8 cellular contexts compared by ENCODE assay signal in the genomic region with DNA sequence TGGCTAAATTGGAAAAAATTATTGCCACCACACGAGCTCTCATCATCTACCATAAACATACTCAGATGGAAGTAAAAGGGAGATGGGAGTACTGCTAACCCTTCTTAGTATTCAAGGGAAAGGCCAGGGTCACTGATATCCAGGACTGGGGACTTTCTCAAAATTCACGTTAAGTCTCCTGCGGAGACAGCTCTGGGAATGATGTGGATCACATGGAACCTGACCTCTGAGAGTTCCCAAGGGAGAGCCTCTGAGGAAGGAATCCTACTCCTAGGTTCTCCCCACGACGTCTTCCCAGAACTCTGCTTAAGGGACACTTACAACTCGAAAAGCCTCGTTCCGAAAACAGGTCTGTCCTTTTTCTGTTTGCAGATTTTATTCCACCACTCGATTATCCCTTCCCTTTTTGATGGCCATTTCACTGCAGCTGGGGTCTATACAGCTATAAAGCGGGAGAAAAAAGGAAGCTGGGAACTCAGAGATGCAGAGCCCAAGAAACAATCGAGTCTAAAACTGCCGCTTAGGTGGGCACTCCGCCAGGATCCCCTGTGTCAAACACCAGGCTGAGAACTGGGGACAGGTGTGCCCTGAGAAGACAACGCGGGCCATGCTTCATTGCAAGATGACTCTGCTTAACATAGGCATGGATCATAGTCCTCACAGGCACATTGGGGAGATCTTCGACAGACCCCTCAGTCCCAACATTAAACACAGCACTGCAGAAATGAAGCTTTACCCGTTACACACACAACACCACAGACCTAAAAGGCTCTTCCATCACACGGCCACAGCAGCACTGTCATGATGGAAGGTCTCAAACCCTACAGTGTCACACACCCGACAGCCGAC. TPM values are rescaled to one million over a fixed set of nuclear protein-coding genes. Genes with fewer than 3 reads are reported as not detected.
A peak's percentile ranks its signal among the peaks of the same experiment; 100 is the strongest.
DNase-seq lines count a peak whose midpoint lies in the region; ATAC-seq and TF ChIP-seq lines count a peak whose summit lies in the region.

No MANE protein-coding gene starts in this region.

- H3K4me1 ChIP-seq in HCT116 (ENCODE audit: control insufficient read depth in 1 of 2, insufficient read depth in 2 of 2, low read length in 2 of 2) (peaks cover 0 to 13% of the 10 kb centered on the region in 2 experiments; a peak in 1 of 4 replicates), SJSA1 (replicated peaks) (no peaks in the 10 kb centered on the region), esophagus muscularis mucosa (peaks cover 14 to 28% (median 21%) of the 10 kb centered on the region in 4 donors)

- H3K9me3 Mint-ChIP-seq in CD4-positive, alpha-beta T cell = peaks cover 5% of the 10 kb centered on the region
- peaks cover 0 to 2% of the 10 kb centered on the region in 2 donors for H3K9me3 Mint-ChIP-seq in natural killer cell

- no peaks in the 10 kb centered on the region for H3K27me3 Mint-ChIP-seq in CD4-positive, alpha-beta T cell
- H3K27me3 Mint-ChIP-seq in natural killer cell (ENCODE audit: low read depth in 2 of 2) = no peaks in the 10 kb centered on the region

- peak overlapping the region; percentile 72 for H3K4me2 ChIP-seq in HCT116 (ENCODE audit: low read length)

- H3K4me3 Mint-ChIP-seq in CD4-positive, alpha-beta T cell = peak overlapping the region; percentile 99
- peak overlapping the region; percentile 98 for H3K4me3 Mint-ChIP-seq in natural killer cell

- TSS peak; percentile 63 for BruUV-seq in HCT116 (replicated peaks; lab: Mats Ljungman, UMichigan)

- RAD21 ChIA-PET in HCT116 (lab: Charles Lee; ENCODE audit: low non-redundant PET in 1 of 2, low total read pairs in 2 of 2, uncharacterized antibody in 2 of 2, unreplicated experiment in 2 of 2) = no interaction called here

- POLR2A ChIA-PET in CD4-positive, alpha-beta T cell (lab: Charles Lee) = interaction anchor here (0.6 to 3.5 kb wide), 6 partner anchors 19 to 164 kb away, joined by 4 to 20 read pairs (median 6); a partner anchor contains a TSS
- POLR2A ChIA-PET in HCT116 (lab: Charles Lee) = no interaction called here

- no peaks in the 10 kb centered on the region for H4K20me1 ChIP-seq in HCT116 (ENCODE audit: insufficient read depth)

- peaks cover 40% of the 10 kb centered on the region for H3K4me1 Mint-ChIP-seq in CD4-positive, alpha-beta T cell (ENCODE audit: low read depth)
- H3K4me1 Mint-ChIP-seq in natural killer cell = peaks cover 28 to 39% of the 10 kb centered on the region in 2 donors

- ATAC-seq in CD4-positive, alpha-beta T cell (ENCODE audit: poor library complexity) = no peak
- ATAC-seq in HCT116 (no peak), natural killer cell (peak in 2 of 3 donors; percentile 23 to 33)

- no peak overlapping the region for H2AFZ ChIP-seq in HCT116 (ENCODE audit: low read depth, low read length, poor library complexity, severe bottlenecking)

- peak overlapping the region; percentile 97 for H3K27ac Mint-ChIP-seq in CD4-positive, alpha-beta T cell
- peak overlapping the region; percentile 93 to 99 for H3K27ac Mint-ChIP-seq in natural killer cell

- CTCF ChIA-PET in CD4-positive, alpha-beta T cell (lab: Charles Lee) = no interaction called here
- CTCF ChIA-PET in HCT116 (lab: Charles Lee) = no interaction called here

- no peak for TF ChIP-seq EP300 in esophagus muscularis mucosa (IDR thresholded peaks at IDR 0.05)

- peaks cover 33% of the 10 kb centered on the region for H3K79me2 ChIP-seq in HCT116 (ENCODE audit: insufficient read depth, low read length)

- WGBS in esophagus muscularis mucosa = 12% methylated on average over 19 of the region's 20 CpGs

- TF ChIP-seq CTCF in CD4-positive, alpha-beta T cell (IDR thresholded peaks at IDR 0.05) = no peak
- TF ChIP-seq CTCF in HCT116 (IDR thresholded peaks at IDR 0.05 in 2 of 3, conservative IDR thresholded peaks at IDR 0.05 in 1 of 3; ENCODE audit: borderline replicate concordance in 1 of 3, insufficient read depth in 1 of 3, low read depth in 2 of 3, low read length in 2 of 3) (no peak), esophagus muscularis mucosa (IDR thresholded peaks at IDR 0.05) (no peak), natural killer cell (IDR thresholded peaks at IDR 0.05) (no peak)

- no peaks in the 10 kb centered on the region for H3K27me3 ChIP-seq in CD4-positive, alpha-beta T cell (ENCODE audit: control insufficient read depth, insufficient read depth, low read length)
- H3K27me3 ChIP-seq in HCT116 (ENCODE audit: insufficient read depth, low read length) (no peaks in the 10 kb centered on the region), SJSA1 (replicated peaks) (no peaks in the 10 kb centered on the region), esophagus muscularis mucosa (no peaks in the 10 kb centered on the region)

- TF ChIP-seq RAD21 in HCT116 (IDR thresholded peaks at IDR 0.05; ENCODE audit: low read depth) = no peak

- TF ChIP-seq POLR2A in HCT116 (IDR thresholded peaks at IDR 0.05; ENCODE audit: borderline replicate concordance, extremely low read depth, insufficient read depth, insufficient read length) = no peak
- no peak for TF ChIP-seq POLR2A in esophagus muscularis mucosa (IDR thresholded peaks at IDR 0.05; ENCODE audit: low read depth)

- peaks cover 17% of the 10 kb centered on the region for H3K9me3 ChIP-seq in CD4-positive, alpha-beta T cell (ENCODE audit: control insufficient read depth, low read length)
- H3K9me3 ChIP-seq in HCT116 (ENCODE audit: control insufficient read depth in 1 of 2, insufficient read depth in 1 of 2, low read depth in 1 of 2, low read length in 2 of 2) = peaks cover 0 to 4% of the 10 kb centered on the region in 2 experiments; a peak in 1 of 4 replicates
- H3K9me3 ChIP-seq in SJSA1 (replicated peaks) = peaks cover 13% of the 10 kb centered on the region
- peaks cover 0 to 8% (median 2%) of the 10 kb centered on the region in 4 donors for H3K9me3 ChIP-seq in esophagus muscularis mucosa

- peak overlapping the region; percentile 88 to 90 for H3K4me3 ChIP-seq in HCT116 (replicated peaks in 1 of 2; ENCODE audit: low read depth in 1 of 2, low read length in 2 of 2)
- H3K4me3 ChIP-seq in SJSA1 = peak overlapping the region; percentile 71
- peak overlapping the region; percentile 79 to 90 (median 80) for H3K4me3 ChIP-seq in esophagus muscularis mucosa

- H3K9me2 ChIP-seq in HCT116 (ENCODE audit: insufficient read depth) = no peaks in the 10 kb centered on the region

- H3K27ac ChIP-seq in CD4-positive, alpha-beta T cell (ENCODE audit: low read depth, low read length) = peak overlapping the region; percentile 56
- H3K27ac ChIP-seq in HCT116 (ENCODE audit: low read depth, low read length) (peak overlapping the region; percentile 29; the same call in 1 of the 2 replicates), SJSA1 (no peak overlapping the region), esophagus muscularis mucosa (replicated peaks in 1 of 4) (peak overlapping the region; percentile 74 to 82 (median 79))

- H3K36me3 ChIP-seq in HCT116 (ENCODE audit: control insufficient read depth in 1 of 2, insufficient read depth in 2 of 2, low read length in 2 of 2) (peaks cover 14 to 21% of the 10 kb centered on the region in 2 experiments; a peak in 3 of 4 replicates), SJSA1 (peaks cover 10% of the 10 kb centered on the region), esophagus muscularis mucosa (peaks cover 6 to 43% (median 32%) of the 10 kb centered on the region in 4 donors)

- intact Hi-C loops in CD4-positive, alpha-beta T cell (cut with DNase I, micrococcal nuclease) = loop anchor here (1.0 to 10.0 kb wide), 16 partner anchors 20 to 1220 kb away; a partner anchor contains a TSS
- intact Hi-C loops in HCT116 (cut with micrococcal nuclease) (loop anchor here (5.0 to 10.0 kb wide), 2 partner anchors 449 to 472 kb away; a partner anchor contains a TSS), esophagus muscularis mucosa (cut with DNase I) (loop anchor here (10.0 kb wide), 1 partner anchor 168 kb away; a partner anchor contains a TSS), natural killer cell (cut with micrococcal nuclease) (loop anchor here (2.0 to 10.0 kb wide), 5 partner anchors 20 to 312 kb away; a partner anchor contains a TSS), posterior vena cava (cut with DNase I) (no loop called here)

- H3K36me3 Mint-ChIP-seq in CD4-positive, alpha-beta T cell (ENCODE audit: low read depth) = peaks cover 91% of the 10 kb centered on the region
- peaks cover 20% of the 10 kb centered on the region for H3K36me3 Mint-ChIP-seq in natural killer cell

- H3K9ac ChIP-seq in HCT116 (ENCODE audit: low read length) = peak overlapping the region; percentile 81

- DNase-seq in CD4-positive, alpha-beta T cell = no peak
- DNase-seq in HCT116 (ENCODE audit: low read depth, low spot score) (no peak), SJSA1 (ENCODE audit: low read depth in 1 of 2, low spot score in 2 of 2) (no peak), esophagus muscularis mucosa (ENCODE audit: extremely low spot score) (no peak), natural killer cell (no peak), posterior vena cava (ENCODE audit: low spot score) (no peak), occipital lobe (lab: John Stamatoyannopoulos, UW) (no peak), SKM-1 treated with dmso at 0.1 percent for 144 hours (lab: John Stamatoyannopoulos, UW; ENCODE audit: unreplicated experiment) (no peak)

TF ChIP-seq in HCT116, 20 proteins besides CTCF, POLR2A, EP300 and RAD21 (continues in another document):
- TF ChIP-seq EZH2phosphoT487 (IDR thresholded peaks at IDR 0.05; ENCODE audit: borderline replicate concordance) = no peak
- no peak for TF ChIP-seq FOSL1 (IDR thresholded peaks at IDR 0.05; ENCODE audit: low read depth)
- no peak for TF ChIP-seq JUND (IDR thresholded peaks at IDR 0.05)
- TF ChIP-seq, protein P1, sequence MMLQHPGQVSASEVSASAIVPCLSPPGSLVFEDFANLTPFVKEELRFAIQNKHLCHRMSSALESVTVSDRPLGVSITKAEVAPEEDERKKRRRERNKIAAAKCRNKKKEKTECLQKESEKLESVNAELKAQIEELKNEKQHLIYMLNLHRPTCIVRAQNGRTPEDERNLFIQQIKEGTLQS (IDR thresholded peaks at IDR 0.05) = no peak

RNA-seq across cellular contexts. Expression of a gene that starts 0.8 kb away (rescaled TPM):
- total RNA-seq in CD4-positive, alpha-beta T cell = 1 to 10 TPM; 7.3 to 7.6 TPM
- total RNA-seq in HCT116 (2021; ENCODE audit: unreplicated experiment) = 5.6 TPM
- polyA plus RNA-seq in HCT116 (2012) = 2.8 and 3.2 TPM in 2 replicates
- 1.5 and 3.4 TPM in 2 replicates for total RNA-seq in SJSA1 (2014; rRNA removed; shearing (Covaris generic))
- 1 to 10 TPM; 5.5 to 9.1 (median 6.9) TPM for total RNA-seq in esophagus muscularis mucosa
- total RNA-seq in natural killer cell = 10 to 100 TPM in 2 of 3 donors, 1 to 10 TPM in 1; 5.6 to 11.8 (median 10.5) TPM
- 1 to 10 TPM; 5.5 to 7.8 TPM for total RNA-seq in posterior vena cava
- total RNA-seq in occipital lobe = 19.2 TPM

RNA-seq across cellular contexts. Expression of a gene that starts 20.0 kb away (rescaled TPM):
- total RNA-seq in CD4-positive, alpha-beta T cell = 10 to 100 TPM; 13.3 to 15.9 TPM
- total RNA-seq in HCT116 (2021; ENCODE audit: unreplicated experiment) = 0.34 TPM
- polyA plus RNA-seq in HCT116 (2012) = 0.21 and 0.22 TPM in 2 replicates
- 3.1 and 11.2 TPM in 2 replicates for total RNA-seq in SJSA1 (2014; rRNA removed; shearing (Covaris generic))
- 10 to 100 TPM in 3 of 4 donors, 1 to 10 TPM in 1; 6.3 to 14.2 (median 10.5) TPM for total RNA-seq in esophagus muscularis mucosa
- 10 to 100 TPM; 10.3 to 22.3 (median 14.2) TPM for total RNA-seq in natural killer cell
- 1 to 10 TPM; 7.3 to 9.7 TPM for total RNA-seq in posterior vena cava
- 45.9 TPM for total RNA-seq in occipital lobe

Comparison
In these comparisons a context has a peak if more than half of its experiments do, and no peak if none do; other contexts are left out.
1. ATAC-seq: peak in natural killer cell (2 of 3); none in CD4-positive, alpha-beta T cell (single experiment) and HCT116 (single experiment).
2. intact Hi-C loops: an anchor here in CD4-positive, alpha-beta T cell (1.0 to 10.0 kb wide), HCT116 (5.0 to 10.0 kb wide), esophagus muscularis mucosa (10.0 kb wide) and natural killer cell (2.0 to 10.0 kb wide); none called in posterior vena cava.
3. Peak in every context shown above with its lines, with median percentiles within 50 percentile points of each other: H3K4me3 ChIP-seq.